Comparison of ENCODE assay signal across 8 cellular contexts in the genomic region with DNA sequence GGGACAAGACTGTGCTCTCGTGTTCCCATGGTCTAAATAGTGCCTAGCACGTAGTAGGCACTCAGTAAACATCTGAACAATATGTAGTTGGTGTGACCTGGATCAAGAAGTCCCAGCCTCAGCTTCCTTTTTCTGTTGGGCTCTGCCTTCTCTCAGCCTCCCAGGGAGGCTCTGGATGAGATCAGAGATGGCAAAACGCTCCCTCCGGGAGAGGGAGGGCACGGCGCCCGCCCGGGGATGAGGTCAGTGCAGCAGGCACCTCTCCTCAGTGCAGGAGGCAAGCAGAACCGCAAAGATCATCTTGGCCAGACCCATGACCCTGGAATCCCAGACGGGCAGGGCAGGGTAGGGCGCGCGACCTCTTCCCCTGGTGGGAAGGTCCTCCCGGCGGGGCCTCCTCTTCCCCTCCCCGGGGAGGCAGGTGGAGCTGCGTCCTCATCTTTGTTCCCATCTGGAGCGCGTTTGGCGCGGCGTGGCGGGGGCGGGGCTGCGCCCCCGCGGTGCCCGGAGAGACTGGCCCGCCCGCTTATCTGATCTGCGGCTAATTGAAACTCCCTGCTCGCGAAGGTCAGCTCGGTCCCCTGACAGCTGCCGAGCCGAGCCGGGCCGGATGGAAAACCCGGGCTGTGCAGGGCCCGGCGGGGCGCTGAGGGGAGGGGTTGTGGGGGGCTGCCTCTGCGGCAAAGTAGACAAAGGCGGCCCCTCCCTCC.
A peak's percentile ranks its signal among the peaks of the same experiment; 100 is the strongest.
DNase-seq lines count a peak whose midpoint lies in the region; ATAC-seq and TF ChIP-seq lines count a peak whose summit lies in the region.

No MANE protein-coding gene starts in this region.

- H3K27me3 ChIP-seq in GM06990 (replicated peaks; ENCODE audit: control insufficient read depth, insufficient read depth, low read length), result no peaks in the 10 kb centered on the region; the same call in 1 of the 2 replicates
- H3K27me3 ChIP-seq in layer of hippocampus (ENCODE audit: control insufficient read depth, insufficient read depth, low read length), result no peaks in the 10 kb centered on the region
- peaks cover 0 to 4% (median 0%) of the 10 kb centered on the region in 5 donors for H3K27me3 ChIP-seq in subcutaneous abdominal adipose tissue (ENCODE audit: control insufficient read depth in 5 of 5, insufficient read depth in 4 of 5, low read length in 5 of 5)

- ATAC-seq in GM21515 (IDR thresholded peaks at IDR 0.05; ENCODE audit: unreplicated experiment) (no peak), HG03139 (IDR thresholded peaks at IDR 0.05; ENCODE audit: unreplicated experiment) (no peak), GM18505 (IDR thresholded peaks at IDR 0.05; ENCODE audit: unreplicated experiment) (no peak)

- peaks cover 7 to 36% (median 32%) of the 10 kb centered on the region in 5 donors for H3K4me1 ChIP-seq in subcutaneous abdominal adipose tissue (ENCODE audit: control insufficient read depth in 5 of 5, insufficient read depth in 5 of 5, low read length in 5 of 5)

- TF ChIP-seq POLR2A in GM18505 (IDR thresholded peaks at IDR 0.05; ENCODE audit: borderline replicate concordance, extremely low read depth, insufficient read depth, insufficient read length), result no peak

- no peaks in the 10 kb centered on the region for H3K9me3 ChIP-seq in subcutaneous abdominal adipose tissue (ENCODE audit: control insufficient read depth in 5 of 5, low read length in 5 of 5)

- H3K27ac ChIP-seq in cingulate gyrus (ENCODE audit: low read depth, low read length) (peak overlapping the region; percentile 56), layer of hippocampus (ENCODE audit: low read depth, low read length) (peak overlapping the region; percentile 72), subcutaneous abdominal adipose tissue (ENCODE audit: low read depth, low read length) (no peak overlapping the region)

- H3K9ac ChIP-seq in subcutaneous abdominal adipose tissue (ENCODE audit: low read length in 5 of 5), result peak overlapping the region in 1 of 5 donors; percentile 8

- H3K4me3 ChIP-seq in GM06990 (replicated peaks; ENCODE audit: low read depth, low read length), result peak overlapping the region; percentile 22; the same call in 1 of the 2 replicates
- H3K4me3 ChIP-seq in subcutaneous abdominal adipose tissue (ENCODE audit: low read depth in 1 of 5, low read length in 5 of 5), result peak overlapping the region in 4 of 5 donors; percentile 36 to 56 (median 39)

- DNase-seq in GM06990 (ENCODE audit: extremely low read depth, insufficient read length) (peak; percentile 51), NCI-H345 treated with DMSO at 0.1 percent for 48 hours (lab: John Stamatoyannopoulos, UW; ENCODE audit: unreplicated experiment) (peak; percentile 37)

- TF ChIP-seq CTCF in GM06990 (IDR thresholded peaks at IDR 0.05; ENCODE audit: insufficient read depth, low read length, poor library complexity, severe bottlenecking), result no peak

- H3K36me3 ChIP-seq in GM06990 (ENCODE audit: control insufficient read depth, insufficient read depth, low read length) (no peaks in the 10 kb centered on the region), subcutaneous abdominal adipose tissue (ENCODE audit: control insufficient read depth in 5 of 5, insufficient read depth in 5 of 5, low read length in 5 of 5) (no peaks in the 10 kb centered on the region)
